Comparison of ENCODE assay signal across 8 cellular contexts in the genomic region with DNA sequence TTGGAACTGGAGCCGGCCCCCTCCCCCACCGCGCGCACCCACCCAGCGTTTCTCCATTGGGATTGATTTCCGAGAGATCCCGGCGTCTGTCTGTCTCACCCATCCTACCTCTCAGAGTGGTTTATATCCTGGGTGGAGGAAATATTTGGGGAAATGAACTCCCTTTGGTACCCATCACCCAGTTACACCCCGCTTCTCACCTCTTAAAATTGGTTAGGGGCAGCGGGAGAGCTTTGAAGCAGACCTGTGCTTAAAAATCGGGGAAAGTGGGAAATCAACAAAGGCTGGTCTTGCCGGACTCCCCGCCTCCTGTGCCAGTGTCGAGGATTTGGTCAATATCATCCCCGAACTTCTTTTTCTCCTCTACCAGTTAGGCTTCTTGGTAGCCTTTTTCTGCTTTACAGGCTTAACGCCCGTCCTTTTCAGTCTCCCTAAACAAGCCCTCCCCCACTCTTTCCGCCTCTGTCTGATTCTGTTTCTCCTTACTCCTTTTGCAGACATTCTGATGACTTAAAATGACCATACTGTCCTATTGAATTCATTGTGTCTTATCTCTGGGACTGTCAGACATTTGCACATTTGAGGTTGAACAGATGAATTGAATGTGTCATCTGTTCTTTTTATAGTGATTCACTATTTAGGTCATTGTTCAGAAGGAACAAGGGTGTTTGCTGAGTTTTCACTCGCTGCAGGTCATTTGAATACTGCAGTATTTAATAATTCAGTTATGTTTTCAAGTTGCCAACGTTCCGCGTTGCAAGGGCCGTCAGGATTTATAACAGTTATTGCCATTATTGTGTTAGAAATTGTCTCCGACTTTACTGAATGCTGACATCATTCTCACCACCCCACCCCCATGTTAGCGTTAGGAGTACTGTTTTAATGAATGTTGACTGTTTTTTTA. TPM values are rescaled to one million over a fixed set of nuclear protein-coding genes. Genes with fewer than 3 reads are reported as not detected.
DNase-seq lines count a peak whose midpoint lies in the region; ATAC-seq, FAIRE-seq and TF ChIP-seq lines count a peak whose summit lies in the region.

No MANE protein-coding gene starts in this region.

- H4K20me1 ChIP-seq in K562 (replicated peaks; ENCODE audit: control insufficient read depth, insufficient read depth, low read length), result no peaks in the 10 kb centered on the region

- intact Hi-C loops in K562 (cut with micrococcal nuclease), result loop anchor here (5.0 to 10.0 kb wide), 2 partner anchors 83 to 954 kb away; no protein-coding TSS in a partner anchor

- no peaks in the 10 kb centered on the region for H3K9me1 ChIP-seq in K562 (ENCODE audit: control insufficient read depth, insufficient read depth, low read length)

- TF ChIP-seq RAD21 in K562 (CRISPR knock-in tag; conservative IDR thresholded peaks at IDR 0.05 in 1 of 2, IDR thresholded peaks at IDR 0.05 in 1 of 2), result no peak

- peak overlapping the region; percentile 92 for H3K4me2 ChIP-seq in K562 (ENCODE audit: insufficient read depth, low read length)

- POLR2A ChIA-PET in K562 (lab: Yijun Ruan, JAX), result interaction anchor here (1.2 to 1.8 kb wide), 3 partner anchors 8 to 33 kb away, joined by 3 to 7 read pairs (median 7); no protein-coding TSS in a partner anchor

- no peaks in the 10 kb centered on the region for H3K27me3 ChIP-seq in K562 (ENCODE audit: control insufficient read depth in 2 of 2, insufficient read depth in 2 of 2, low read length in 2 of 2)

- TF ChIP-seq EP300 in K562 (IDR thresholded peaks at IDR 0.05; ENCODE audit: low read length), result peak; percentile 5; the same call in 1 of the 2 replicates

- peak overlapping the region; percentile 98 for H2AFZ ChIP-seq in K562 (ENCODE audit: low read depth, low read length)

- H3K36me3 ChIP-seq in K562 (ENCODE audit: control insufficient read depth, insufficient read depth, low read length), result no peaks in the 10 kb centered on the region

- TF ChIP-seq CTCF in K562 (IDR thresholded peaks at IDR 0.05 in 2 of 3, conservative IDR thresholded peaks at IDR 0.05 in 1 of 3; ENCODE audit: insufficient read depth in 2 of 3, low read depth in 1 of 3, low read length in 3 of 3) (no peak), retinal pigment epithelial cell (conservative IDR thresholded peaks at IDR 0.05; ENCODE audit: low read depth, low read length) (no peak)

- TSS peak; percentile 37 for BruUV-seq in K562 (replicated peaks; lab: Mats Ljungman, UMichigan)

- in situ Hi-C loops in K562 (cut with MboI), result no loop called here

- FAIRE-seq in K562 (lab: Jason Lieb, UNC), result peak; percentile 94

- peak overlapping the region; percentile 78 for H3K27ac ChIP-seq in K562 (ENCODE audit: extremely low read depth, low read depth, low read length)

- CTCF ChIA-PET in K562 (lab: Yijun Ruan, JAX; ENCODE audit: low intra/inter-chr PET ratio), result no interaction called here

- no peak; the same call in 1 of the 2 replicates for TF ChIP-seq POLR2A in K562 (conservative IDR thresholded peaks at IDR 0.05)

- H3K9ac ChIP-seq in K562 (ENCODE audit: insufficient read depth in 1 of 2, low read depth in 2 of 2, low read length in 2 of 2), result peak overlapping the region; percentile 76 to 98

- H3K79me2 ChIP-seq in K562 (ENCODE audit: control insufficient read depth, insufficient read depth, low read length), result peaks cover 43% of the 10 kb centered on the region

- H3K4me3 ChIP-seq in K562, result peak overlapping the region; percentile 77
- peak overlapping the region; percentile 75 for H3K4me3 ChIP-seq in iPS-11a (ENCODE audit: low read depth, low read length)
- peak overlapping the region; percentile 96 for H3K4me3 ChIP-seq in retinal pigment epithelial cell (ENCODE audit: low read length)

- no peaks in the 10 kb centered on the region for H3K9me3 ChIP-seq in K562 (replicated peaks; ENCODE audit: control insufficient read depth, insufficient read depth, low read depth, low read length)

- H3K4me1 ChIP-seq in K562 (replicated peaks in 1 of 2; ENCODE audit: control insufficient read depth in 2 of 2, insufficient read depth in 2 of 2, low read length in 2 of 2), result peaks cover 17 to 18% of the 10 kb centered on the region in 2 experiments; a peak in 4 of 5 replicates

- under 1% methylated on average over 25 of the region's 25 CpGs for WGBS in K562 (ENCODE audit: insufficient coverage, low coverage, missing lambda C conversion rate)

- peak; percentile 8 for ATAC-seq in HG02981 (IDR thresholded peaks at IDR 0.05; ENCODE audit: unreplicated experiment)
- peak; percentile 58 for ATAC-seq in K562

- peak; percentile 33 for DNase-seq in stimulated activated CD4-positive, alpha-beta T cell treated with anti-CD3 and anti-CD28 coated beads, Interleukin-15, amount 100 ng/mL, for 24 hours
- DNase-seq in stimulated activated CD4-positive, alpha-beta T cell treated with anti-CD3 and anti-CD28 coated beads, Interleukin-12 subunit alpha, Interleukin-12 subunit beta, amount 100 ng/mL, for 4 hours, result no peak
- peak; percentile 44 to 82 (median 62) for DNase-seq in K562 (ENCODE audit: extremely low read depth in 1 of 4, low spot score in 3 of 4)
- no peak for DNase-seq in retinal pigment epithelial cell (ENCODE audit: low read depth)
- DNase-seq in NCI-H1092 (lab: John Stamatoyannopoulos, UW), result no peak

TF ChIP-seq in PFSK-1, 5 proteins besides CTCF, POLR2A, EP300 and RAD21:
- TF ChIP-seq SIN3A (IDR thresholded peaks at IDR 0.05; ENCODE audit: borderline replicate concordance, insufficient read depth, low read length) (no peak), POLR2AphosphoS5 (IDR thresholded peaks at IDR 0.05; ENCODE audit: low read depth, low read length) (no peak), TAF1 (IDR thresholded peaks at IDR 0.05; ENCODE audit: borderline replicate concordance, insufficient read depth, low read length) (0 out of 2 replicates have a peak, but pooled peaks have one; percentile 20)

TF ChIP-seq in K562, 482 proteins besides CTCF, POLR2A, EP300 and RAD21 (continues in another document):
- TF ChIP-seq MIER1 (IDR thresholded peaks at IDR 0.05; ENCODE audit: low read depth) (no peak), LARP7 (IDR thresholded peaks at IDR 0.05) (0 out of 2 replicates have a peak, but pooled peaks have one; percentile 14), MAFG (tag; conservative IDR thresholded peaks at IDR 0.05) (0 out of 2 replicates have a peak, but pooled peaks have one; percentile 22), LCOR (CRISPR knock-in tag; IDR thresholded peaks at IDR 0.05) (peak; percentile 66; the same call in 1 of the 2 replicates), ZBTB7A (IDR thresholded peaks at IDR 0.05; ENCODE audit: borderline replicate concordance, control insufficient read depth, low read depth, low read length) (peak; percentile 7; the same call in 1 of the 2 replicates), CBFA2T3 (IDR thresholded peaks at IDR 0.05) (peak; percentile 76), MAFF (IDR thresholded peaks at IDR 0.05; ENCODE audit: low read length) (no peak), SPI1 (IDR thresholded peaks at IDR 0.05; ENCODE audit: borderline replicate concordance, low read depth, low read length) (no peak), SMARCE1 (IDR thresholded peaks at IDR 0.05) (peak; percentile 62), FOXK2 (conservative IDR thresholded peaks at IDR 0.05 in 1 of 2, IDR thresholded peaks at IDR 0.05 in 1 of 2; ENCODE audit: low read depth in 2 of 2) (0 out of 4 replicates have a peak, but pooled peaks have one; percentile 14 to 31), NFATC3 (IDR thresholded peaks at IDR 0.05) (peak; percentile 32; the same call in 1 of the 2 replicates), MCM7 (IDR thresholded peaks at IDR 0.05) (peak in 1 of 2 experiments; percentile 52; a peak in 1 of 4 replicates), ZNF347 (CRISPR knock-in tag; IDR thresholded peaks at IDR 0.05; ENCODE audit: low read depth) (no peak), C11orf30 (IDR thresholded peaks at IDR 0.05; ENCODE audit: low read depth) (0 out of 2 replicates have a peak, but pooled peaks have one; percentile 20)

RNA-seq across cellular contexts. Expression of gene ITGAV, which starts 0.9 kb away (rescaled TPM):
- polyA plus RNA-seq in PFSK-1 (2012; ENCODE audit: insufficient read length, low read depth), result 28.1 TPM
- 44.5 and 102 TPM in 2 replicates for total RNA-seq in K562 (2011; cell fraction: chromatin; rRNA removed; ENCODE audit: low replicate concordance)
- 19.5 and 40.0 TPM in 2 replicates for total RNA-seq in K562 (2011; cell fraction: nucleolus; rRNA removed)
- 34.2 and 43.0 TPM in 2 replicates for total RNA-seq in K562 (2011; cell fraction: nucleoplasm; rRNA removed)
- total RNA-seq in K562 (2014; rRNA removed) (10.4 and 10.7 TPM in 2 replicates), K562 (2014; rRNA removed; fragmentation: Illumina TruSeq; extraction: Trizol) (17.6 and 18.4 TPM in 2 replicates), K562 (2015; rRNA removed; fragmentation: Illumina TruSeq; extraction: Trizol) (16.2 and 16.5 TPM in 2 replicates), K562 (2021) (15.5 and 17.7 TPM in 2 replicates)
- polyA plus RNA-seq in K562 (2011; rRNA removed) (16.2 and 16.3 TPM in 2 replicates), K562 (2014; fragmentation: Illumina TruSeq; extraction: Trizol) (8.5 and 10.3 TPM in 2 replicates), K562 (2014; fragmentation: Nextera tagmentation; extraction: Ambion mirVana) (1 to 10 TPM; 3.7 to 4.6 TPM), K562 (2014; rRNA removed) (7.4 and 8.8 TPM in 2 replicates)
- polyA plus RNA-seq in K562 (2011; cell fraction: cytosol; rRNA removed), result 3.6 and 7.9 TPM in 2 replicates
- polyA plus RNA-seq in K562 (2011; cell fraction: nucleus; rRNA removed), result 29.1 and 37.9 TPM in 2 replicates
- polyA plus RNA-seq in K562 (2012), result 8.4 and 15.6 TPM in 2 replicates
- polyA minus RNA-seq in K562 (2011; rRNA and poly(A)+ RNA removed), result 32.1 and 40.9 TPM in 2 replicates
- 16.9 and 21.9 TPM in 2 replicates for polyA minus RNA-seq in K562 (2011; cell fraction: cytosol; rRNA and poly(A)+ RNA removed)
- 25.4 and 40.0 TPM in 2 replicates for polyA minus RNA-seq in K562 (2011; cell fraction: nucleus; rRNA and poly(A)+ RNA removed)

Comparison
In these comparisons a context has a peak if more than half of its experiments do, and no peak if none do; other contexts are left out.
1. DNase-seq: peak in stimulated activated CD4-positive, alpha-beta T cell treated with anti-CD3 and anti-CD28 coated beads, Interleukin-15, amount 100 ng/mL, for 24 hours (single experiment) and K562 (4 of 4); none in stimulated activated CD4-positive, alpha-beta T cell treated with anti-CD3 and anti-CD28 coated beads, Interleukin-12 subunit alpha, Interleukin-12 subunit beta, amount 100 ng/mL, for 4 hours (single experiment), retinal pigment epithelial cell (single experiment) and NCI-H1092 (single experiment).
2. Peak in every context shown above with its lines, with median percentiles within 50 percentile points of each other: H3K4me3 ChIP-seq.